ENCODE assay signal across 2 cellular contexts in the genomic region with DNA sequence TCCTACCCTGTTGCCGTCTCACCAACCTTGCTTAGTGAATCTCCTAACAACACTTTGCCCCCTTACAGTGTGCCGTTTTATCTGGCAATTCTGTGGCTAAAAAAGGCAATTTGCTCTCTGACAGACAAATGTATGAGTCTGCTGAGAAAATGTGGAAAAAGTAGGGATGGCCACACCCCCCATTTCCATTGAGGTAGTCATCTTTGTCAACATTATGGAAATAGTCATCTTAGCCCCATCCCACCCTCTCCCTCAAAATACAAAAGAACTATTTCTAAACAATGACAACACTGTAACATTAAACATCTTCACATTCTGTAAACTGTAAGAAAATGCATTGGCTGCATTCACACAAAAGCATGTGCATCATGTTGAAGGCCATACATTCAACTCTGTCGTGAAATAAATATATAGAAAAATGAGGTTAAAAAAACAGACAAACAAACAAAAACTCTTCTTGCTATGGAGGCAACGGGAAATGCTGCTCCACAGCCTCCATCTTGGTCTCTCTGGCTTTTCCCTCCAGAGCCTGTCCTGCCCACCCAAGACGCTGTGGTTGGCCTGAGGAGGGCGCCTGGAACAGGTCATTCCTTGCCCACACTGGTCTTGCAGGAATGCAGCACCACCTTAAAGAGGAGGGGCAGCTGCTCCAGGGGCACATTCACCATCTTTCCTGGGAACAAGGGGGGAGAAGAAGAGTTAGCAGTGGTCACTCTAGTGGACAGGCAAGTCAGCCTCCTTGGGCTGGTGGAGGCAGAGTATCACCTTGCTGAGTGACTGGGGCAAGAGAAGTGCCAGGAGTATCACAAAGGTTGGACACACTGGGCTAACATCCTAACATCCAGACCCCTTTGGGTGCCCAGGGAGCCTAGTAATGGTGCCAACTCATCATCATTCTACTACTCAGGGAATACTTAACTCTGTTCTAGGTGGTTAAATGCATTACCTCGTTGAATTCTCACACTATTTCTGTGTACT.
TF ChIP-seq lines count a peak whose summit lies in the region.

No MANE protein-coding gene starts in this region.

TF ChIP-seq in HCT116, 20 proteins besides CTCF, POLR2A, EP300 and RAD21:
- no peak for TF ChIP-seq ZFX (IDR thresholded peaks at IDR 0.05)
- TF ChIP-seq TCF7L2 (IDR thresholded peaks at IDR 0.05; ENCODE audit: borderline replicate concordance, extremely low read depth, insufficient read depth, insufficient read length): no peak
- TF ChIP-seq POLR2AphosphoS5 (IDR thresholded peaks at IDR 0.05; ENCODE audit: low read depth, low read length): no peak
- no peak for TF ChIP-seq SRF (IDR thresholded peaks at IDR 0.05; ENCODE audit: low read depth)
- TF ChIP-seq EZH2phosphoT487 (IDR thresholded peaks at IDR 0.05; ENCODE audit: borderline replicate concordance): no peak
- TF ChIP-seq EGR1 (IDR thresholded peaks at IDR 0.05; ENCODE audit: low read depth): no peak
- TF ChIP-seq CBX3 (IDR thresholded peaks at IDR 0.05; ENCODE audit: low read depth): no peak
- TF ChIP-seq, protein P1, sequence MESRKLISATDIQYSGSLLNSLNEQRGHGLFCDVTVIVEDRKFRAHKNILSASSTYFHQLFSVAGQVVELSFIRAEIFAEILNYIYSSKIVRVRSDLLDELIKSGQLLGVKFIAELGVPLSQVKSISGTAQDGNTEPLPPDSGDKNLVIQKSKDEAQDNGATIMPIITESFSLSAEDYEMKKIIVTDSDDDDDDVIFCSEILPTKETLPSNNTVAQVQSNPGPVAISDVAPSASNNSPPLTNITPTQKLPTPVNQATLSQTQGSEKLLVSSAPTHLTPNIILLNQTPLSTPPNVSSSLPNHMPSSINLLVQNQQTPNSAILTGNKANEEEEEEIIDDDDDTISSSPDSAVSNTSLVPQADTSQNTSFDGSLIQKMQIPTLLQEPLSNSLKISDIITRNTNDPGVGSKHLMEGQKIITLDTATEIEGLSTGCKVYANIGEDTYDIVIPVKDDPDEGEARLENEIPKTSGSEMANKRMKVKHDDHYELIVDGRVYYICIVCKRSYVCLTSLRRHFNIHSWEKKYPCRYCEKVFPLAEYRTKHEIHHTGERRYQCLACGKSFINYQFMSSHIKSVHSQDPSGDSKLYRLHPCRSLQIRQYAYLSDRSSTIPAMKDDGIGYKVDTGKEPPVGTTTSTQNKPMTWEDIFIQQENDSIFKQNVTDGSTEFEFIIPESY (IDR thresholded peaks at IDR 0.05; ENCODE audit: extremely low read depth, insufficient replicate concordance, low read length): no peak
- TF ChIP-seq ZNF274 (IDR thresholded peaks at IDR 0.05; ENCODE audit: low read depth, low read length): no peak
- no peak for TF ChIP-seq ELF1 (IDR thresholded peaks at IDR 0.05; ENCODE audit: borderline replicate concordance, low read depth)
- TF ChIP-seq, protein P2, sequence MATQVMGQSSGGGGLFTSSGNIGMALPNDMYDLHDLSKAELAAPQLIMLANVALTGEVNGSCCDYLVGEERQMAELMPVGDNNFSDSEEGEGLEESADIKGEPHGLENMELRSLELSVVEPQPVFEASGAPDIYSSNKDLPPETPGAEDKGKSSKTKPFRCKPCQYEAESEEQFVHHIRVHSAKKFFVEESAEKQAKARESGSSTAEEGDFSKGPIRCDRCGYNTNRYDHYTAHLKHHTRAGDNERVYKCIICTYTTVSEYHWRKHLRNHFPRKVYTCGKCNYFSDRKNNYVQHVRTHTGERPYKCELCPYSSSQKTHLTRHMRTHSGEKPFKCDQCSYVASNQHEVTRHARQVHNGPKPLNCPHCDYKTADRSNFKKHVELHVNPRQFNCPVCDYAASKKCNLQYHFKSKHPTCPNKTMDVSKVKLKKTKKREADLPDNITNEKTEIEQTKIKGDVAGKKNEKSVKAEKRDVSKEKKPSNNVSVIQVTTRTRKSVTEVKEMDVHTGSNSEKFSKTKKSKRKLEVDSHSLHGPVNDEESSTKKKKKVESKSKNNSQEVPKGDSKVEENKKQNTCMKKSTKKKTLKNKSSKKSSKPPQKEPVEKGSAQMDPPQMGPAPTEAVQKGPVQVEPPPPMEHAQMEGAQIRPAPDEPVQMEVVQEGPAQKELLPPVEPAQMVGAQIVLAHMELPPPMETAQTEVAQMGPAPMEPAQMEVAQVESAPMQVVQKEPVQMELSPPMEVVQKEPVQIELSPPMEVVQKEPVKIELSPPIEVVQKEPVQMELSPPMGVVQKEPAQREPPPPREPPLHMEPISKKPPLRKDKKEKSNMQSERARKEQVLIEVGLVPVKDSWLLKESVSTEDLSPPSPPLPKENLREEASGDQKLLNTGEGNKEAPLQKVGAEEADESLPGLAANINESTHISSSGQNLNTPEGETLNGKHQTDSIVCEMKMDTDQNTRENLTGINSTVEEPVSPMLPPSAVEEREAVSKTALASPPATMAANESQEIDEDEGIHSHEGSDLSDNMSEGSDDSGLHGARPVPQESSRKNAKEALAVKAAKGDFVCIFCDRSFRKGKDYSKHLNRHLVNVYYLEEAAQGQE (IDR thresholded peaks at IDR 0.05; ENCODE audit: low read depth): no peak
- TF ChIP-seq SP1 (IDR thresholded peaks at IDR 0.05; ENCODE audit: low read depth): no peak
- TF ChIP-seq YY1 (IDR thresholded peaks at IDR 0.05; ENCODE audit: extremely low read depth, insufficient replicate concordance, low read depth, low read length): no peak

TF ChIP-seq in WTC11, 78 proteins besides CTCF, POLR2A, EP300 and RAD21:
- TF ChIP-seq, protein P3, sequence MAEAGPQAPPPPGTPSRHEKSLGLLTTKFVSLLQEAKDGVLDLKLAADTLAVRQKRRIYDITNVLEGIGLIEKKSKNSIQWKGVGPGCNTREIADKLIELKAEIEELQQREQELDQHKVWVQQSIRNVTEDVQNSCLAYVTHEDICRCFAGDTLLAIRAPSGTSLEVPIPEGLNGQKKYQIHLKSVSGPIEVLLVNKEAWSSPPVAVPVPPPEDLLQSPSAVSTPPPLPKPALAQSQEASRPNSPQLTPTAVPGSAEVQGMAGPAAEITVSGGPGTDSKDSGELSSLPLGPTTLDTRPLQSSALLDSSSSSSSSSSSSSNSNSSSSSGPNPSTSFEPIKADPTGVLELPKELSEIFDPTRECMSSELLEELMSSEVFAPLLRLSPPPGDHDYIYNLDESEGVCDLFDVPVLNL (CRISPR knock-in tag; IDR thresholded peaks at IDR 0.05; ENCODE audit: borderline replicate concordance, low read depth): no peak
- TF ChIP-seq ZNF317 (CRISPR knock-in tag; IDR thresholded peaks at IDR 0.05; ENCODE audit: borderline replicate concordance, low read depth) (no peak), NFYB (CRISPR knock-in tag; conservative IDR thresholded peaks at IDR 0.05; ENCODE audit: low read depth) (no peak), SP1 (CRISPR knock-in tag; conservative IDR thresholded peaks at IDR 0.05) (no peak), ZBTB21 (CRISPR knock-in tag; IDR thresholded peaks at IDR 0.05; ENCODE audit: borderline replicate concordance) (no peak)
- TF ChIP-seq, protein P4, sequence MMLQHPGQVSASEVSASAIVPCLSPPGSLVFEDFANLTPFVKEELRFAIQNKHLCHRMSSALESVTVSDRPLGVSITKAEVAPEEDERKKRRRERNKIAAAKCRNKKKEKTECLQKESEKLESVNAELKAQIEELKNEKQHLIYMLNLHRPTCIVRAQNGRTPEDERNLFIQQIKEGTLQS (CRISPR knock-in tag; conservative IDR thresholded peaks at IDR 0.05): no peak
- TF ChIP-seq, protein P5, sequence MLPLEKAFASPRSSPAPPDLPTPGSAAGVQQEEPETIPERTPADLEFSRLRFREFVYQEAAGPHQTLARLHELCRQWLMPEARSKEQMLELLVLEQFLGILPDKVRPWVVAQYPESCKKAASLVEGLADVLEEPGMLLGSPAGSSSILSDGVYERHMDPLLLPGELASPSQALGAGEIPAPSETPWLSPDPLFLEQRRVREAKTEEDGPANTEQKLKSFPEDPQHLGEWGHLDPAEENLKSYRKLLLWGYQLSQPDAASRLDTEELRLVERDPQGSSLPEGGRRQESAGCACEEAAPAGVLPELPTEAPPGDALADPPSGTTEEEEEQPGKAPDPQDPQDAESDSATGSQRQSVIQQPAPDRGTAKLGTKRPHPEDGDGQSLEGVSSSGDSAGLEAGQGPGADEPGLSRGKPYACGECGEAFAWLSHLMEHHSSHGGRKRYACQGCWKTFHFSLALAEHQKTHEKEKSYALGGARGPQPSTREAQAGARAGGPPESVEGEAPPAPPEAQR (CRISPR knock-in tag; IDR thresholded peaks at IDR 0.05): no peak
- TF ChIP-seq, protein P6, sequence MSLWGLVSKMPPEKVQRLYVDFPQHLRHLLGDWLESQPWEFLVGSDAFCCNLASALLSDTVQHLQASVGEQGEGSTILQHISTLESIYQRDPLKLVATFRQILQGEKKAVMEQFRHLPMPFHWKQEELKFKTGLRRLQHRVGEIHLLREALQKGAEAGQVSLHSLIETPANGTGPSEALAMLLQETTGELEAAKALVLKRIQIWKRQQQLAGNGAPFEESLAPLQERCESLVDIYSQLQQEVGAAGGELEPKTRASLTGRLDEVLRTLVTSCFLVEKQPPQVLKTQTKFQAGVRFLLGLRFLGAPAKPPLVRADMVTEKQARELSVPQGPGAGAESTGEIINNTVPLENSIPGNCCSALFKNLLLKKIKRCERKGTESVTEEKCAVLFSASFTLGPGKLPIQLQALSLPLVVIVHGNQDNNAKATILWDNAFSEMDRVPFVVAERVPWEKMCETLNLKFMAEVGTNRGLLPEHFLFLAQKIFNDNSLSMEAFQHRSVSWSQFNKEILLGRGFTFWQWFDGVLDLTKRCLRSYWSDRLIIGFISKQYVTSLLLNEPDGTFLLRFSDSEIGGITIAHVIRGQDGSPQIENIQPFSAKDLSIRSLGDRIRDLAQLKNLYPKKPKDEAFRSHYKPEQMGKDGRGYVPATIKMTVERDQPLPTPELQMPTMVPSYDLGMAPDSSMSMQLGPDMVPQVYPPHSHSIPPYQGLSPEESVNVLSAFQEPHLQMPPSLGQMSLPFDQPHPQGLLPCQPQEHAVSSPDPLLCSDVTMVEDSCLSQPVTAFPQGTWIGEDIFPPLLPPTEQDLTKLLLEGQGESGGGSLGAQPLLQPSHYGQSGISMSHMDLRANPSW (CRISPR knock-in tag; conservative IDR thresholded peaks at IDR 0.05; ENCODE audit: low read depth): no peak
